ENCODE assay signal across 1 cellular context in genomic region chr5:16378762-16379161, GRCh38.
TF ChIP-seq lines count a peak whose summit lies in the region.

No MANE protein-coding gene starts in this region.

TF ChIP-seq in H1, 55 proteins besides CTCF, POLR2A, EP300 and RAD21 (continued from another document):
- no peak for TF ChIP-seq CHD7 (IDR thresholded peaks at IDR 0.05; ENCODE audit: insufficient replicate concordance, low read length)
- no peak for TF ChIP-seq HDAC6 (IDR thresholded peaks at IDR 0.05; ENCODE audit: low read depth, low read length)
